Comparison of ENCODE assay signal across 10 cellular contexts in genomic region chr1:224747578-224747977, GRCh38.
A peak's percentile ranks its signal among the peaks of the same experiment; 100 is the strongest.
DNase-seq lines count a peak whose midpoint lies in the region; ATAC-seq and TF ChIP-seq lines count a peak whose summit lies in the region.
"Had no signal": no experiment of that assay in that cellular context is flagged by ENCODE, and none has a peak within 500 bp of the region (broad histone marks: within the 10 kb centered on the region; RNA-seq: fewer than 3 reads in every experiment).

No MANE protein-coding gene starts in this region.

- H3K27ac Mint-ChIP-seq in MCF 10A (ENCODE audit: low read depth, unreplicated experiment): no peak overlapping the region
- no peak overlapping the region for H3K27ac Mint-ChIP-seq in progenitor cell of endocrine pancreas
- no peak overlapping the region for H3K27ac Mint-ChIP-seq in CD4-positive, alpha-beta memory T cell
- H3K27ac Mint-ChIP-seq: stimulated activated naive CD8-positive, alpha-beta T cell treated with anti-CD3 and anti-CD28 coated beads, Interleukin-15, Interleukin-2, amounts not matched to agents 100 ng/mL and 50 ng/mL, for 24 hours had no signal

- peak; percentile 66 for ATAC-seq in HG03175 (IDR thresholded peaks at IDR 0.05; ENCODE audit: unreplicated experiment)
- ATAC-seq in upper lobe of right lung: peak; percentile 62

- CTCF ChIA-PET in MCF 10A (lab: Yijun Ruan, JAX): interaction anchor here (0.6 to 1.8 kb wide), 2 partner anchors 103 to 104 kb away, joined by 3 to 6 read pairs; no protein-coding TSS in a partner anchor
- CTCF ChIA-PET in CD4-positive, alpha-beta memory T cell (lab: Charles Lee; ENCODE audit: partially characterized antibody): no interaction called here

- no TSS peak for BruUV-seq in MCF 10A (replicated peaks; lab: Mats Ljungman, UMichigan)

- H3K4me1 Mint-ChIP-seq in MCF 10A (ENCODE audit: insufficient read depth, unreplicated experiment) (no peaks in the 10 kb centered on the region), progenitor cell of endocrine pancreas (ENCODE audit: low read depth) (no peaks in the 10 kb centered on the region)
- peaks cover 0 to 18% (median 8%) of the 10 kb centered on the region in 4 donors for H3K4me1 Mint-ChIP-seq in CD4-positive, alpha-beta memory T cell

- intact Hi-C loops in MCF 10A (cut with micrococcal nuclease): no loop called here
- intact Hi-C loops in breast epithelium (cut with DNase I; ENCODE audit: low total_unique reads): no loop called here
- intact Hi-C loops in upper lobe of right lung (cut with DNase I): no loop called here
- intact Hi-C loops in CD4-positive, alpha-beta memory T cell (cut with micrococcal nuclease): no loop called here

- POLR2A ChIA-PET in MCF 10A (lab: Yijun Ruan, JAX): no interaction called here
- POLR2A ChIA-PET in CD4-positive, alpha-beta memory T cell (lab: Charles Lee; ENCODE audit: partially characterized antibody): no interaction called here

- H3K4me1 ChIP-seq in breast epithelium: no peaks in the 10 kb centered on the region
- no peaks in the 10 kb centered on the region for H3K4me1 ChIP-seq in upper lobe of right lung
- H3K4me1 ChIP-seq in CD4-positive, alpha-beta memory T cell (ENCODE audit: insufficient read depth, low read length): no peaks in the 10 kb centered on the region

- no peaks in the 10 kb centered on the region for H3K36me3 Mint-ChIP-seq in MCF 10A (ENCODE audit: insufficient read depth, unreplicated experiment)
- no peaks in the 10 kb centered on the region for H3K36me3 Mint-ChIP-seq in progenitor cell of endocrine pancreas (ENCODE audit: insufficient read depth)
- H3K36me3 Mint-ChIP-seq in CD4-positive, alpha-beta memory T cell: no peaks in the 10 kb centered on the region

- H3K9me3 ChIP-seq in breast epithelium (no peaks in the 10 kb centered on the region), upper lobe of right lung (no peaks in the 10 kb centered on the region)
- H3K9me3 ChIP-seq in CD4-positive, alpha-beta memory T cell (ENCODE audit: control insufficient read depth in 1 of 2, low read length in 2 of 2): no peaks in the 10 kb centered on the region

- H3K4me3 ChIP-seq in breast epithelium (no peak overlapping the region), upper lobe of right lung (no peak overlapping the region)
- no peak overlapping the region for H3K4me3 ChIP-seq in CD4-positive, alpha-beta memory T cell (ENCODE audit: low read length in 2 of 2)

- no peaks in the 10 kb centered on the region for H3K36me3 ChIP-seq in breast epithelium
- no peaks in the 10 kb centered on the region for H3K36me3 ChIP-seq in upper lobe of right lung
- no peaks in the 10 kb centered on the region for H3K36me3 ChIP-seq in CD4-positive, alpha-beta memory T cell (ENCODE audit: insufficient read depth, low read length)

- H3K27me3 Mint-ChIP-seq in MCF 10A (ENCODE audit: insufficient read depth, unreplicated experiment) (no peaks in the 10 kb centered on the region), progenitor cell of endocrine pancreas (peaks cover 4% of the 10 kb centered on the region)
- H3K27me3 Mint-ChIP-seq in CD4-positive, alpha-beta memory T cell: peaks cover 10 to 13% of the 10 kb centered on the region in 2 donors

- DNase-seq in MCF 10A (ENCODE audit: unreplicated experiment): peak; percentile 92
- no peak for DNase-seq in breast epithelium (ENCODE audit: low spot score in 2 of 2)
- DNase-seq in T1000 (lab: John Stamatoyannopoulos, UW): peak; percentile 16
- no peak for DNase-seq in upper lobe of right lung
- no peak for DNase-seq in dedifferentiated amniotic fluid mesenchymal stem cell (ENCODE audit: extremely low spot score)
- DNase-seq in progenitor cell of endocrine pancreas (ENCODE audit: low spot score, unreplicated experiment): no peak
- DNase-seq in CD4-positive, alpha-beta memory T cell: no peak
- DNase-seq: NCI-H1048 had no signal

- H3K27me3 ChIP-seq in breast epithelium (no peaks in the 10 kb centered on the region), upper lobe of right lung (no peaks in the 10 kb centered on the region)
- no peaks in the 10 kb centered on the region for H3K27me3 ChIP-seq in CD4-positive, alpha-beta memory T cell (ENCODE audit: insufficient read depth, low read length)

- no peak overlapping the region for H3K27ac ChIP-seq in breast epithelium
- no peak overlapping the region for H3K27ac ChIP-seq in upper lobe of right lung
- H3K27ac ChIP-seq in CD4-positive, alpha-beta memory T cell (ENCODE audit: low read depth, low read length): no peak overlapping the region

- no peak overlapping the region for H3K4me3 Mint-ChIP-seq in MCF 10A (ENCODE audit: unreplicated experiment)
- no peak overlapping the region for H3K4me3 Mint-ChIP-seq in progenitor cell of endocrine pancreas (ENCODE audit: low read depth)
- H3K4me3 Mint-ChIP-seq in CD4-positive, alpha-beta memory T cell: no peak overlapping the region
- H3K4me3 Mint-ChIP-seq: stimulated activated naive CD8-positive, alpha-beta T cell treated with anti-CD3 and anti-CD28 coated beads, Interleukin-15, Interleukin-2, amounts not matched to agents 100 ng/mL and 50 ng/mL, for 24 hours had no signal

- TF ChIP-seq CTCF in MCF 10A (IDR thresholded peaks at IDR 0.05; ENCODE audit: unreplicated experiment): no peak
- no peak for TF ChIP-seq CTCF in breast epithelium (IDR thresholded peaks at IDR 0.05)
- TF ChIP-seq CTCF in upper lobe of right lung (IDR thresholded peaks at IDR 0.05): no peak
- no peak for TF ChIP-seq CTCF in progenitor cell of endocrine pancreas (IDR thresholded peaks at IDR 0.05; ENCODE audit: unreplicated experiment)

- TF ChIP-seq POLR2A in breast epithelium (IDR thresholded peaks at IDR 0.05): no peak

- H3K9me3 Mint-ChIP-seq in MCF 10A (ENCODE audit: unreplicated experiment): peaks cover 7% of the 10 kb centered on the region
- H3K9me3 Mint-ChIP-seq in progenitor cell of endocrine pancreas (ENCODE audit: low read depth): no peaks in the 10 kb centered on the region
- peaks cover 0 to 2% (median 0%) of the 10 kb centered on the region in 8 donors for H3K9me3 Mint-ChIP-seq in CD4-positive, alpha-beta memory T cell
- H3K9me3 Mint-ChIP-seq: stimulated activated naive CD8-positive, alpha-beta T cell treated with anti-CD3 and anti-CD28 coated beads, Interleukin-15, Interleukin-2, amounts not matched to agents 100 ng/mL and 50 ng/mL, for 24 hours had no signal

Comparison
In these comparisons a context has a peak if more than half of its experiments do, and no peak if none do; other contexts are left out.
1. DNase-seq: peak in MCF 10A (single experiment) and T1000 (single experiment); none in breast epithelium (0 of 2), upper lobe of right lung (single experiment), dedifferentiated amniotic fluid mesenchymal stem cell (single experiment), progenitor cell of endocrine pancreas (single experiment) and CD4-positive, alpha-beta memory T cell (0 of 5).